Comparison of ENCODE assay signal across 16 cellular contexts in the genomic region with DNA sequence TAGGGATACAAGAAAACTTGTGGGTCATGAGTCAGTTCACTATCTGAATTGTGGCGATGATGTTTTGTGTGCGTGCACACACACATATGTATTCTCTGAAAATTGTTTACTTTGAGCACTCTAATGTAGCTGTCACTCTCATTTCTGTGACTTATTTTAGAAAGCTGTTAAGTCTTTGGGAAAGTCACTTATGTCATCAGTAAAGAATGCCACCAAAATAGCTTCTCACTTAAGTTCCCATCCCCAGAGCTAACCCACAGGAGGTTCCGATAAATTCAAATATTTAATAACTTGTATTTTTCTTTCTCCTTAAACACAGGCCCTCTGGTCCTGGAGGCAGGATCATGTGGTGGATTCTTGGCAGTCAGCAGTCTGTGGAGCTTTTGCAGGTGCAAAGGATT.
DNase-seq lines count a peak whose midpoint lies in the region; ATAC-seq and TF ChIP-seq lines count a peak whose summit lies in the region.
"Had no signal": no experiment of that assay in that cellular context is flagged by ENCODE, and none has a peak within 500 bp of the region (broad histone marks: within the 10 kb centered on the region; RNA-seq: fewer than 3 reads in every experiment).

No MANE protein-coding gene starts in this region.

- no peak for TF ChIP-seq POLR2A in uterus (IDR thresholded peaks at IDR 0.05)

- intact Hi-C loops in left cardiac atrium (cut with DNase I) (no loop called here), uterus (cut with DNase I; ENCODE audit: low total_unique reads) (no loop called here)

- H3K4me3 ChIP-seq in skeletal muscle tissue (ENCODE audit: low read length in 3 of 3) (no peak overlapping the region), uterus (no peak overlapping the region)
- H3K4me3 ChIP-seq: ascending aorta, hepatocyte had no signal

- H3K9ac ChIP-seq in skeletal muscle tissue (ENCODE audit: low read depth in 1 of 3, low read length in 3 of 3): no peak overlapping the region

- no peak for DNase-seq in HEK293T (ENCODE audit: extremely low spot score)
- peak; percentile 64 for DNase-seq in astrocyte of the hippocampus (ENCODE audit: low read depth, low spot score)
- no peak for DNase-seq in left cardiac atrium
- DNase-seq in islet precursor cell: no peak
- no peak for DNase-seq in uterus
- DNase-seq in ureter (ENCODE audit: low spot score): no peak
- DNase-seq: activated CD4-positive, alpha-beta T cell treated with anti-CD3 and anti-CD28 coated beads, Interleukin-2, amount 50 U/mL, for 1 hour; endodermal cell; mammary epithelial cell; posterior cingulate gyrus; stimulated activated CD4-positive, alpha-beta T cell treated with anti-CD3 and anti-CD28 coated beads, Interleukin-4, amount 100 ng/mL, for 1 hour; stimulated activated naive CD4-positive, alpha-beta T cell treated with Interleukin-2 at 50 U/mL for 16 hours had no signal

- TF ChIP-seq CTCF in uterus (IDR thresholded peaks at IDR 0.05): no peak

- CTCF ChIA-PET in HEK293T (lab: Yijun Ruan, JAX): interaction anchor here (1.8 kb wide), 1 partner anchor 15 kb away, joined by 11 read pairs; no protein-coding TSS in a partner anchor

- no peaks in the 10 kb centered on the region for H3K36me3 ChIP-seq in skeletal muscle tissue (ENCODE audit: control insufficient read depth in 3 of 3, insufficient read depth in 3 of 3, low read length in 3 of 3)
- H3K36me3 ChIP-seq in uterus: no peaks in the 10 kb centered on the region
- H3K36me3 ChIP-seq: ascending aorta had no signal

- ATAC-seq in left cardiac atrium (peak; percentile 39 to 73), HG03457 (IDR thresholded peaks at IDR 0.05; ENCODE audit: unreplicated experiment) (no peak)

- H3K27me3 ChIP-seq in skeletal muscle tissue (ENCODE audit: control insufficient read depth in 3 of 3, insufficient read depth in 3 of 3, low read length in 3 of 3): no peaks in the 10 kb centered on the region
- no peaks in the 10 kb centered on the region for H3K27me3 ChIP-seq in uterus
- H3K27me3 ChIP-seq: ascending aorta, hepatocyte had no signal

- H3K27ac ChIP-seq in skeletal muscle tissue (ENCODE audit: low read depth, low read length) (peak overlapping the region; percentile 9), uterus (no peak overlapping the region)
- H3K27ac ChIP-seq: hepatocyte had no signal

- H3K9me3 ChIP-seq in skeletal muscle tissue (ENCODE audit: control insufficient read depth in 3 of 3, low read length in 3 of 3): no peaks in the 10 kb centered on the region
- H3K9me3 ChIP-seq in uterus: no peaks in the 10 kb centered on the region
- H3K9me3 ChIP-seq: ascending aorta had no signal

- H3K4me1 ChIP-seq in skeletal muscle tissue (ENCODE audit: control insufficient read depth in 3 of 3, insufficient read depth in 3 of 3, low read length in 3 of 3) (peaks cover 9 to 21% (median 10%) of the 10 kb centered on the region in 3 donors), uterus (no peaks in the 10 kb centered on the region)

- POLR2A ChIA-PET in HEK293T (lab: Yijun Ruan, JAX): no interaction called here

TF ChIP-seq in HEK293T, 16 proteins besides CTCF, POLR2A, EP300 and RAD21:
- TF ChIP-seq ARNT (IDR thresholded peaks at IDR 0.05) (no peak), NFRKB (IDR thresholded peaks at IDR 0.05) (no peak), HDGF (IDR thresholded peaks at IDR 0.05; ENCODE audit: borderline replicate concordance) (no peak), TARDBP (IDR thresholded peaks at IDR 0.05) (no peak), FOXK2 (IDR thresholded peaks at IDR 0.05) (no peak), SUZ12 (IDR thresholded peaks at IDR 0.05) (no peak), ELF4 (IDR thresholded peaks at IDR 0.05) (no peak), FOXA1 (IDR thresholded peaks at IDR 0.05) (no peak)
- TF ChIP-seq, protein P1, sequence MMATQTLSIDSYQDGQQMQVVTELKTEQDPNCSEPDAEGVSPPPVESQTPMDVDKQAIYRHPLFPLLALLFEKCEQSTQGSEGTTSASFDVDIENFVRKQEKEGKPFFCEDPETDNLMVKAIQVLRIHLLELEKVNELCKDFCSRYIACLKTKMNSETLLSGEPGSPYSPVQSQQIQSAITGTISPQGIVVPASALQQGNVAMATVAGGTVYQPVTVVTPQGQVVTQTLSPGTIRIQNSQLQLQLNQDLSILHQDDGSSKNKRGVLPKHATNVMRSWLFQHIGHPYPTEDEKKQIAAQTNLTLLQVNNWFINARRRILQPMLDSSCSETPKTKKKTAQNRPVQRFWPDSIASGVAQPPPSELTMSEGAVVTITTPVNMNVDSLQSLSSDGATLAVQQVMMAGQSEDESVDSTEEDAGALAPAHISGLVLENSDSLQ (IDR thresholded peaks at IDR 0.05): peak; percentile 79
